In the genomic region with DNA sequence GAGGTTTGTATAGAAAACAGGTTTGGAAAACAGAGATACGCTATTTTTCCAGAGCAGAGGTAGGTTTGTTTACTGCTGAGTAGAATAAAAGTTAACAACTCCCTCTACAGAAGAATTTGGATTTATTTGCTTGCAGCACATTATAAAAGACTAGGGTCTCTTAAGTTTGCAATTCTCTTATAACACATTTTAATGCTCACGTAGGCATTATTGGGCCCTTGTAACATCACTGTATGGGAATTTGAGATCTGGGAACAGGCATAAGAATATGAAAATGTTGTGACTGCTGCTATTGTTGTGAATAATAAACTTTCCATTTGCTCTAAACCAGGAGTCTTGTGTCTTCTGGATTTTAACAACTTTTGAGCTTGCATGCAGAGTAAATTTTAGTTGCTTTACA, we compare ENCODE assay signal across 35 cellular contexts.
"Had no signal": no experiment of that assay in that cellular context is flagged by ENCODE, and none has a peak within 500 bp of the region (broad histone marks: within the 10 kb centered on the region; RNA-seq: fewer than 3 reads in every experiment).

No MANE protein-coding gene starts in this region.

- H3K27me3 ChIP-seq: MG63 had no signal

- H3K36me3 ChIP-seq: MG63 had no signal

- H3K4me3 ChIP-seq: MG63 had no signal

- H3K9me3 ChIP-seq: MG63 had no signal

- DNase-seq: Karpas-422, Kasumi-1, MG63, MM.1S, MV-4-11, NCI-H1048, NCI-H1092, NCI-H1092 treated with DMSO at 0.1 percent for 48 hours, NCI-H1105, NCI-H1105 treated with DMSO at 0.1 percent for 48 hours, NCI-H1417, NCI-H1417 treated with DMSO at 0.1 percent for 48 hours, NCI-H1436, NCI-H1436 treated with DMSO at 0.1 percent for 48 hours, NCI-H146, NCI-H1694, NCI-H1694 treated with DMSO at 0.1 percent for 48 hours, NCI-H187, NCI-H187 treated with DMSO at 0.1 percent for 48 hours, NCI-H1930, NCI-H2029, NCI-H2029 treated with DMSO at 0.1 percent for 48 hours, NCI-H2081, NCI-H2081 treated with DMSO at 0.1 percent for 48 hours, NCI-H2107, NCI-H2171, NCI-H2171 treated with DMSO at 0.1 percent for 48 hours, NCI-H2227 treated with DMSO at 0.1 percent for 48 hours, NCI-H226, NCI-H345, NCI-H446, NCI-H446 treated with DMSO at 0.1 percent for 48 hours, NCI-H510A, NCI-H510A treated with DMSO at 0.1 percent for 48 hours, NCI-H524 had no signal
